ENCODE assay signal across 16 cellular contexts in genomic region chr11:124895471-124895971, GRCh38. TPM values are rescaled to one million over a fixed set of nuclear protein-coding genes. Genes with fewer than 3 reads are reported as not detected.
DNase-seq lines count a peak whose midpoint lies in the region; TF ChIP-seq lines count a peak whose summit lies in the region.
"Had no signal": no experiment of that assay in that cellular context is flagged by ENCODE, and none has a peak within 500 bp of the region (broad histone marks: within the 10 kb centered on the region; RNA-seq: fewer than 3 reads in every experiment).

No MANE protein-coding gene starts in this region.

- H3F3A ChIP-seq in smooth muscle cell (ENCODE audit: low read depth): peaks cover 4% of the 10 kb centered on the region

- H3K4me1 ChIP-seq in parathyroid adenoma (no peaks in the 10 kb centered on the region), smooth muscle cell (ENCODE audit: low read depth) (no peaks in the 10 kb centered on the region)
- H3K4me1 ChIP-seq: ascending aorta had no signal

- H3K9ac ChIP-seq in parathyroid adenoma: no peak overlapping the region
- H3K9ac ChIP-seq in smooth muscle cell (ENCODE audit: low read depth): no peak overlapping the region
- H3K9ac ChIP-seq: BLaER1 treated with 17β-estradiol and CSF1 and Interleukin-3, amounts not matched to agents 10 nM and 100 nM had no signal

- no peaks in the 10 kb centered on the region for H4K20me1 ChIP-seq in smooth muscle cell (ENCODE audit: low read depth)
- H4K20me1 ChIP-seq: BLaER1 treated with 17β-estradiol and CSF1 and Interleukin-3, amounts not matched to agents 10 nM and 100 nM had no signal

- H3K9me3 ChIP-seq in parathyroid adenoma (ENCODE audit: control insufficient read depth, low read length) (no peaks in the 10 kb centered on the region), smooth muscle cell (replicated peaks; ENCODE audit: low read depth) (no peaks in the 10 kb centered on the region)
- H3K9me3 ChIP-seq: ascending aorta; BLaER1 treated with 17β-estradiol and CSF1 and Interleukin-3, amounts not matched to agents 10 nM and 100 nM had no signal

- H3K27ac ChIP-seq in coronary artery: peak overlapping the region in 1 of 2 donors; percentile 84
- peak overlapping the region; percentile 60 for H3K27ac ChIP-seq in parathyroid adenoma
- no peak overlapping the region for H3K27ac ChIP-seq in smooth muscle cell (ENCODE audit: low read depth)

- H3K27me3 ChIP-seq in parathyroid adenoma (ENCODE audit: control insufficient read depth, insufficient read depth, low read length): no peaks in the 10 kb centered on the region
- H3K27me3 ChIP-seq in smooth muscle cell (ENCODE audit: low read depth): no peaks in the 10 kb centered on the region
- H3K27me3 ChIP-seq: ascending aorta; BLaER1 treated with 17β-estradiol and CSF1 and Interleukin-3, amounts not matched to agents 10 nM and 100 nM had no signal

- WGBS in smooth muscle cell (ENCODE audit: low lambda C conversion rate): 94% methylated on average over 20 of the region's 20 CpGs

- H2AFZ ChIP-seq in parathyroid adenoma: no peak overlapping the region
- H2AFZ ChIP-seq in smooth muscle cell (ENCODE audit: low read depth): no peak overlapping the region

- DNase-seq in coronary artery (ENCODE audit: low spot score) (peak; percentile 72), smooth muscle cell (lab: John Stamatoyannopoulos, UW; ENCODE audit: unreplicated experiment) (no peak), dermis blood vessel endothelial cell (no peak)
- DNase-seq: activated CD4-positive, alpha-beta T cell treated with anti-CD3 and anti-CD28 coated beads, Interleukin-2, amount 10 ng/mL, durations not matched to agents 7 days and 5 days; DND-41; effector CD8-positive, alpha-beta T cell; kidney; naive thymus-derived CD4-positive, alpha-beta T cell; NCI-H2081 treated with DMSO at 0.1 percent for 48 hours; NCI-H774 had no signal

- H3K4me3 ChIP-seq in coronary artery (peak overlapping the region; percentile 55), parathyroid adenoma (ENCODE audit: low read depth, low read length) (no peak overlapping the region), smooth muscle cell (no peak overlapping the region)
- H3K4me3 ChIP-seq: ascending aorta; BLaER1 treated with 17β-estradiol and CSF1 and Interleukin-3, amounts not matched to agents 10 nM and 100 nM; GM12878 had no signal

- no peaks in the 10 kb centered on the region for H3K36me3 ChIP-seq in parathyroid adenoma (ENCODE audit: control insufficient read depth, insufficient read depth, low read length)
- H3K36me3 ChIP-seq in smooth muscle cell (ENCODE audit: low read depth): no peaks in the 10 kb centered on the region
- H3K36me3 ChIP-seq: ascending aorta; BLaER1 treated with 17β-estradiol and CSF1 and Interleukin-3, amounts not matched to agents 10 nM and 100 nM had no signal

- TF ChIP-seq CTCF in coronary artery (IDR thresholded peaks at IDR 0.05) (no peak), parathyroid adenoma (IDR thresholded peaks at IDR 0.05) (no peak), smooth muscle cell (IDR thresholded peaks at IDR 0.05; ENCODE audit: borderline replicate concordance, insufficient read depth, poor library complexity, severe bottlenecking) (no peak)

- H3K79me2 ChIP-seq in parathyroid adenoma (no peaks in the 10 kb centered on the region), smooth muscle cell (ENCODE audit: low read depth) (no peaks in the 10 kb centered on the region)

- no peak overlapping the region for H3K4me2 ChIP-seq in parathyroid adenoma (ENCODE audit: low read length)
- H3K4me2 ChIP-seq in smooth muscle cell: no peak overlapping the region

RNA-seq across cellular contexts. Expression of gene ROBO4, which starts 2.1 kb away (rescaled TPM):
- total RNA-seq in smooth muscle cell: not detected in 2 replicates
- polyA plus RNA-seq in smooth muscle cell: 0.06 and 0.40 TPM in 2 replicates
- total RNA-seq in dermis blood vessel endothelial cell: 521 and 692 TPM in 2 replicates
- total RNA-seq: activated CD4-positive, alpha-beta T cell treated with anti-CD3 and anti-CD28 coated beads, Interleukin-2, amount 10 ng/mL, durations not matched to agents 7 days and 5 days; GM12878 had no signal
- polyA plus RNA-seq: GM12878 had no signal

RNA-seq across cellular contexts. Expression of gene HEPN1, which starts 23.5 kb away (rescaled TPM):
- total RNA-seq in smooth muscle cell: not detected in 2 replicates
- polyA plus RNA-seq in smooth muscle cell: not detected in 2 replicates
- not detected in 2 replicates for total RNA-seq in dermis blood vessel endothelial cell
- total RNA-seq: activated CD4-positive, alpha-beta T cell treated with anti-CD3 and anti-CD28 coated beads, Interleukin-2, amount 10 ng/mL, durations not matched to agents 7 days and 5 days; ascending aorta; frontal cortex; GM12878; kidney; naive thymus-derived CD4-positive, alpha-beta T cell; sciatic nerve had no signal
- polyA plus RNA-seq: GM12878; naive thymus-derived CD4-positive, alpha-beta T cell had no signal

RNA-seq across cellular contexts. Expression of gene ROBO3, which starts 30.3 kb away (rescaled TPM):
- 8.9 and 10.4 TPM in 2 replicates for total RNA-seq in smooth muscle cell
- polyA plus RNA-seq in smooth muscle cell: 10.8 and 12.8 TPM in 2 replicates
- total RNA-seq in dermis blood vessel endothelial cell: 8.8 and 17.2 TPM in 2 replicates

RNA-seq across cellular contexts. Expression of gene HEPACAM, which starts 40.3 kb away (rescaled TPM):
- total RNA-seq in smooth muscle cell (not detected in 2 replicates), dermis blood vessel endothelial cell (under 0.01 TPM in 1 of 2 replicates, not detected in the other)
- polyA plus RNA-seq in smooth muscle cell: not detected in 2 replicates
- total RNA-seq: activated CD4-positive, alpha-beta T cell treated with anti-CD3 and anti-CD28 coated beads, Interleukin-2, amount 10 ng/mL, durations not matched to agents 7 days and 5 days; ascending aorta; GM12878; kidney; naive thymus-derived CD4-positive, alpha-beta T cell had no signal
- polyA plus RNA-seq: naive thymus-derived CD4-positive, alpha-beta T cell had no signal

RNA-seq across cellular contexts. Expression of gene CCDC15, which starts 58.5 kb away (rescaled TPM):
- total RNA-seq in smooth muscle cell: 2.7 and 4.0 TPM in 2 replicates
- polyA plus RNA-seq in smooth muscle cell: 1.2 and 1.9 TPM in 2 replicates
- 1.5 and 2.9 TPM in 2 replicates for total RNA-seq in dermis blood vessel endothelial cell
- total RNA-seq: ascending aorta had no signal

Comparison
In these comparisons a context has a peak if more than half of its experiments do, and no peak if none do; other contexts are left out.
1. RNA of gene ROBO4, which starts 2.1 kb away (total RNA-seq): 521 to 692 TPM in dermis blood vessel endothelial cell; not detected in smooth muscle cell; every median in the first group is over 100 times any median in the second.